Comparison of ENCODE assay signal across 7 cellular contexts in the genomic region with DNA sequence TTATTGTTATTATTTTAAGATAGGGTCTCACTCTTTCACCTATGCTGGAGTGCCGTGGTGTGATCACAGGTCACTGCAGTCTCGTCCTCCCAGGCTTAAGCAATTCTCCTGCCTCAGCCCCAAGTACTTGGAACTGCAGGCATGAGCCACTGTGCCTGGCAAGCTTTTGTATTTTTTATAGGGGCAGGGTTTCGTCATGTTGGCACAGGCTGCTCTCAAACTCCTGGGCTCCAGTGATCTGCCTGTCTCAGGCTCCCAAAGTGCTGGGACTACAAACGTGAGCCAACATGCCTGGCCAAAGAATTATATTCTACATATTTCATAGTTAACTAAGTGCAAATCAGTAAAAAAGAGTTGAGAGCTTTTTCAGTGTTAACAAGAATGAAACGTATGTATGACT.
DNase-seq lines count a peak whose midpoint lies in the region; ATAC-seq, FAIRE-seq and TF ChIP-seq lines count a peak whose summit lies in the region.
"Not testable (repeated sequence)": the region's sequence is repeated elsewhere in the genome, so short reads cannot be mapped to it uniquely, and the experiment has no call there.

No MANE protein-coding gene starts in this region.

- no CpG with 5 or more reads among the region's 5 CpGs for WGBS in mammary epithelial cell (ENCODE audit: low coverage, missing lambda C conversion rate)
- 34 to 50% (median 42%) methylated on average over 4 to 5 of the region's 5 CpGs for WGBS in heart left ventricle, 4 donors
- 61 to 76% methylated on average over 3 to 5 of the region's 5 CpGs for WGBS in pancreas, 2 donors
- 14 to 19% methylated on average over 3 to 4 of the region's 5 CpGs for WGBS in thyroid gland, 2 donors

- H3K4me2 ChIP-seq in mammary epithelial cell (ENCODE audit: insufficient read depth, low read depth, low read length): not testable (repeated sequence)

- not testable (repeated sequence) for H3K4me3 ChIP-seq in MG63; mammary epithelial cell (replicated peaks in 1 of 3; ENCODE audit: insufficient read depth in 1 of 3, low read depth in 2 of 3, low read length in 3 of 3); fibroblast of the aortic adventitia (ENCODE audit: low read depth, low read length); heart left ventricle; pancreas; thyroid gland (replicated peaks in 1 of 3)

- ATAC-seq in heart left ventricle (peak in 3 of 4 donors; percentile 51 to 78 (median 72)), left lobe of liver (peak; percentile 85)
- ATAC-seq in pancreas: not testable (repeated sequence)

- not testable (repeated sequence) for H3K4me1 ChIP-seq in mammary epithelial cell (ENCODE audit: insufficient read depth, low read length); heart left ventricle; pancreas; thyroid gland

- not testable (repeated sequence) for TF ChIP-seq CTCF in mammary epithelial cell (conservative IDR thresholded peaks at IDR 0.05 in 1 of 2, IDR thresholded peaks at IDR 0.05 in 1 of 2; ENCODE audit: extremely low read depth in 1 of 2, insufficient read depth in 1 of 2, low read depth in 1 of 2, low read length in 2 of 2); fibroblast of the aortic adventitia (IDR thresholded peaks at IDR 0.05; ENCODE audit: insufficient read depth, low read length); heart left ventricle (IDR thresholded peaks at IDR 0.05); pancreas (IDR thresholded peaks at IDR 0.05); thyroid gland (IDR thresholded peaks at IDR 0.05)

- CTCF ChIA-PET in mammary epithelial cell (lab: Charles Lee; ENCODE audit: low non-redundant PET): not testable (repeated sequence)

- FAIRE-seq in pancreas (lab: Jason Lieb, UNC): peak; percentile 5

- H4K20me1 ChIP-seq in mammary epithelial cell (ENCODE audit: insufficient read depth, low read length): not testable (repeated sequence)

- not testable (repeated sequence) for H3K9ac ChIP-seq in mammary epithelial cell (ENCODE audit: insufficient read depth, low read length)

- not testable (repeated sequence) for H3K36me3 ChIP-seq in MG63; mammary epithelial cell (ENCODE audit: insufficient read depth, low read length); heart left ventricle; pancreas; thyroid gland

- DNase-seq in MG63: peak; percentile 42
- DNase-seq in mammary epithelial cell: peak; percentile 66
- DNase-seq in fibroblast of the aortic adventitia (ENCODE audit: low read depth): peak; percentile 4
- DNase-seq in heart left ventricle; left lobe of liver (ENCODE audit: low spot score); pancreas: not testable (repeated sequence)
- DNase-seq in thyroid gland: peak; percentile 29 to 31

- not testable (repeated sequence) for H3K9me3 ChIP-seq in MG63; mammary epithelial cell (replicated peaks; ENCODE audit: insufficient read depth, low read length); heart left ventricle; pancreas; thyroid gland

- dilution Hi-C loops in mammary epithelial cell (cut with HindIII; ENCODE audit: low sequenced_read_pairs): not testable (repeated sequence)

- H3K27me3 ChIP-seq in MG63; mammary epithelial cell (ENCODE audit: insufficient read depth, low read length); heart left ventricle; pancreas; thyroid gland: not testable (repeated sequence)

- not testable (repeated sequence) for H3K27ac ChIP-seq in mammary epithelial cell (ENCODE audit: insufficient read depth, low read depth, low read length); heart left ventricle; pancreas
- H3K27ac ChIP-seq in thyroid gland: peak overlapping the region in 2 of 3 donors; percentile 30 to 69

- intact Hi-C loops in mammary epithelial cell (cut with micrococcal nuclease); heart left ventricle (cut with DNase I); pancreas (cut with DNase I); thyroid gland (cut with DNase I): not testable (repeated sequence)

- not testable (repeated sequence) for BruUV-seq in mammary epithelial cell (replicated peaks; lab: Mats Ljungman, UMichigan)

- H3K79me2 ChIP-seq in mammary epithelial cell (ENCODE audit: insufficient read depth, low read length): not testable (repeated sequence)

- in situ Hi-C loops in mammary epithelial cell (cut with MboI; ENCODE audit: low sequenced_read_pairs in 2 of 2): not testable (repeated sequence)

- H2AFZ ChIP-seq in mammary epithelial cell (ENCODE audit: low read depth, low read length): not testable (repeated sequence)

- not testable (repeated sequence) for TF ChIP-seq POLR2A in heart left ventricle (IDR thresholded peaks at IDR 0.05); thyroid gland (IDR thresholded peaks at IDR 0.05)
